Comparison of ENCODE assay signal across 12 cellular contexts in the genomic region with DNA sequence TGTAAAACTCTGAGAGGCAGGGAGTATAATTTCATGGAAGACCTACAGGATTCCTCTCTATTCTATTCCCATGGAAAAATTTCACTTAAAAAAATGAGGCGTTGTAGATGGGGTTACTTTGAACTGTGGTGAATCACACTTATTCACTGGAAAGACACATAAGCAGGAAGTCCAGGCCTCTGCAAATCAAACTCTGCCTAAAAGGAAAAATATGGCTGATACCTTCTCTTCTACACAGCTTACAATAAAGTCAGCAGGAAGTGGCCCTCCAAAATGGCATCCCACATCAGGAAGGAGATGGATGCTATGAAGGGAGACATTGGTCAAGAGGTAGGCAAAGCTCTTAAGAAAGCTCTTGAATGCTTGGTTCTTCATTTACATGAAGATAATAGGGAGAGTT.
A peak's percentile ranks its signal among the peaks of the same experiment; 100 is the strongest.
DNase-seq lines count a peak whose midpoint lies in the region; ATAC-seq and TF ChIP-seq lines count a peak whose summit lies in the region.
"Had no signal": no experiment of that assay in that cellular context is flagged by ENCODE, and none has a peak within 500 bp of the region (broad histone marks: within the 10 kb centered on the region; RNA-seq: fewer than 3 reads in every experiment).

No MANE protein-coding gene starts in this region.

- H3K36me3 ChIP-seq in Peyer's patch: no peaks in the 10 kb centered on the region

- H3K27ac Mint-ChIP-seq in naive thymus-derived CD8-positive, alpha-beta T cell: peak overlapping the region; percentile 94 to 100 (median 98)

- peaks cover 0 to 18% (median 9%) of the 10 kb centered on the region in 4 donors for H3K4me1 ChIP-seq in Peyer's patch

- peak; percentile 59 for DNase-seq in EL
- peak in 1 of 3 donors; percentile 73 for DNase-seq in Peyer's patch
- DNase-seq in dermis microvascular lymphatic vessel endothelial cell (ENCODE audit: low read depth in 2 of 2): peak; percentile 26 to 81
- peak in 2 of 10 donors; percentile 30 to 51 for DNase-seq in naive thymus-derived CD8-positive, alpha-beta T cell
- no peak for DNase-seq in NCI-H146 treated with DMSO at 0.1 percent for 48 hours (lab: John Stamatoyannopoulos, UW; ENCODE audit: unreplicated experiment)
- DNase-seq in T1000 (lab: John Stamatoyannopoulos, UW): no peak
- DNase-seq: NCI-H1092; stimulated activated CD4-positive, alpha-beta T cell treated with anti-CD3 and anti-CD28 coated beads, Interleukin-4, amount 100 ng/mL, for 1 hour had no signal

- peak overlapping the region in 3 of 4 donors; percentile 12 to 36 (median 26) for H3K4me3 ChIP-seq in Peyer's patch
- H3K4me3 ChIP-seq: PC-9 had no signal

- peak overlapping the region; percentile 60 to 91 (median 81) for H3K4me3 Mint-ChIP-seq in naive thymus-derived CD8-positive, alpha-beta T cell

- H3K27me3 Mint-ChIP-seq in naive thymus-derived CD8-positive, alpha-beta T cell: no peaks in the 10 kb centered on the region

- ATAC-seq in naive thymus-derived CD8-positive, alpha-beta T cell: peak; percentile 5 to 7
- no peak for ATAC-seq in HG03460 (IDR thresholded peaks at IDR 0.05; ENCODE audit: unreplicated experiment)
- no peak for ATAC-seq in HG03097 (IDR thresholded peaks at IDR 0.05; ENCODE audit: low FRiP score, unreplicated experiment)

- peak overlapping the region; percentile 72 to 86 (median 80) for H3K27ac ChIP-seq in Peyer's patch
- H3K27ac ChIP-seq: epithelial cell of prostate, PC-9 had no signal

- no peaks in the 10 kb centered on the region for H3K27me3 ChIP-seq in Peyer's patch

- H3K9me3 ChIP-seq in Peyer's patch: no peaks in the 10 kb centered on the region

- H3K36me3 Mint-ChIP-seq in naive thymus-derived CD8-positive, alpha-beta T cell: peaks cover 0 to 15% (median 5%) of the 10 kb centered on the region in 3 donors

- POLR2A ChIA-PET in naive thymus-derived CD8-positive, alpha-beta T cell (lab: Charles Lee): interaction anchor here (0.6 to 1.7 kb wide), 3 partner anchors 14 to 216 kb away, joined by 3 to 10 read pairs (median 4); no protein-coding TSS in a partner anchor

- no peak for TF ChIP-seq CTCF in Peyer's patch (IDR thresholded peaks at IDR 0.05)

- H3K9me3 Mint-ChIP-seq in naive thymus-derived CD8-positive, alpha-beta T cell: peaks cover 0 to 4% (median 0%) of the 10 kb centered on the region in 9 donors

- H3K4me1 Mint-ChIP-seq in naive thymus-derived CD8-positive, alpha-beta T cell: peaks cover 63 to 95% (median 92%) of the 10 kb centered on the region in 4 donors

- no peak for TF ChIP-seq POLR2A in Peyer's patch (IDR thresholded peaks at IDR 0.05)

Comparison
In these comparisons a context has a peak if more than half of its experiments do, and no peak if none do; other contexts are left out.
1. DNase-seq: peak in EL (single experiment) and dermis microvascular lymphatic vessel endothelial cell (2 of 2); none in NCI-H146 treated with DMSO at 0.1 percent for 48 hours (single experiment) and T1000 (single experiment).
2. ATAC-seq: peak in naive thymus-derived CD8-positive, alpha-beta T cell (2 of 2); none in HG03460 (single experiment) and HG03097 (single experiment).